Comparison of ENCODE assay signal across 20 cellular contexts in the genomic region with DNA sequence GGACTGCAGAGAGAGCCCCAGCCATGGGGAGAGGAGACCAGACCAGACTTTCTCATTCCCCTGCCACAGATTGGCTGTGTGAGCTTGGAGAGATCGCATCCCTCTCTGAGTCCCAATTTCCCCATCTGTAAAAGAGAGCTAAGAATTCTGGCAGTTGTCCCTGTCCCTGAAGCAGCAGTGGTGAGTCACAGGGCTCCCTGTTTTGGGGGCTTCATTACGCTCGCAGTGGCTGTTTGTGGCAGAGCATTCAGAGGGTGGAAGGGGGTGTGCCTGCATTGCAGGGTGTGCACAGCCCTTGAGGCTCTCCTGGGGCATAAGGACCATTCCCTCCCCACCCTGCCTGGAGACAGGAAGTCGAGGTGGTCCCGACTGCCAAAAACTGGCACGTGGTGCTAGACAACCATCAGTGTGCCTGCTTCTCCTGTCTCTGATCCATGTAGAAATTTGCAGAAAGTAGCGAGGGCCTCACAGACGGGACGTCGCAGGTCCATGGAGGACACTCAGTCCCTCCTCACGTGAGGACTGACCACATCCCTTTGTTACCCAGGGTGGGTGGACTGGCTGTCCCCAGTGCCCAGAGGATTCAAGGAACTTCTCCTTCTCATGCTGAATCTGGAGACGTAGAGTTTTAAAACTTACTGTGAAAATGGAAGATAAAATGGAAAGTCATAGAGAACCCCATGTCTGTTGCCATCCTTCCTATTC. TPM values are rescaled to one million over a fixed set of nuclear protein-coding genes. Genes with fewer than 3 reads are reported as not detected.
A peak's percentile ranks its signal among the peaks of the same experiment; 100 is the strongest.
DNase-seq lines count a peak whose midpoint lies in the region; ATAC-seq, FAIRE-seq and TF ChIP-seq lines count a peak whose summit lies in the region.
"Had no signal": no experiment of that assay in that cellular context is flagged by ENCODE, and none has a peak within 500 bp of the region (broad histone marks: within the 10 kb centered on the region; RNA-seq: fewer than 3 reads in every experiment).

No MANE protein-coding gene starts in this region.

- H3K27ac ChIP-seq in right lobe of liver (no peak overlapping the region), HepG2 (ENCODE audit: extremely low read length, insufficient read depth, low read length) (no peak overlapping the region), aorta (ENCODE audit: low read depth in 1 of 2, low read length in 2 of 2) (no peak overlapping the region)
- H3K27ac ChIP-seq: SJSA1 had no signal

- H3K27me3 Mint-ChIP-seq in activated T-helper 2 cell treated with anti-CD3 and anti-CD28 coated beads, Interferon-gamma antibody, Interleukin-2, Interleukin-4, amounts not matched to agents 10 μg/mL and 5 μg/mL and 100 μg/mL, durations not matched to agents 14 hours and 24 hours and 36 hours (ENCODE audit: low read depth) = no peaks in the 10 kb centered on the region

- H3K36me3 Mint-ChIP-seq in activated T-helper 2 cell treated with anti-CD3 and anti-CD28 coated beads, Interferon-gamma antibody, Interleukin-2, Interleukin-4, amounts not matched to agents 10 μg/mL and 5 μg/mL and 100 μg/mL, durations not matched to agents 14 hours and 24 hours and 36 hours (ENCODE audit: low read depth) = peaks cover 56% of the 10 kb centered on the region
- H3K36me3 Mint-ChIP-seq: immature natural killer cell, memory B cell had no signal

- DNase-seq in right lobe of liver (peak in 2 of 3 donors; percentile 37 to 38), HepG2 (ENCODE audit: low spot score) (no peak), medulla oblongata (ENCODE audit: extremely low spot score) (peak; percentile 10), aorta (peak; percentile 62 to 71), NCI-H748 (lab: John Stamatoyannopoulos, UW; ENCODE audit: unreplicated experiment) (no peak), retina (no peak)
- DNase-seq in activated T-helper 2 cell treated with anti-CD3 and anti-CD28 coated beads, Interferon-gamma antibody, Interleukin-2, Interleukin-4, amounts not matched to agents 10 μg/mL and 5 μg/mL and 100 μg/mL, durations not matched to agents 14 hours and 24 hours and 36 hours (ENCODE audit: low spot score) = no peak
- no peak for DNase-seq in activated CD4-positive, CD25-positive, alpha-beta regulatory T cell (lab: John Stamatoyannopoulos, UW)
- DNase-seq: activated CD4-positive, alpha-beta T cell treated with anti-CD3 and anti-CD28 coated beads for 4 hours; activated T-cell treated with anti-CD3 and anti-CD28 coated beads, Interleukin-2, amount 50 U/mL, for 4 hours; dermis blood vessel endothelial cell; DMS53; HCEC 1CT; immature natural killer cell; NCI-H1930; NCI-H524; nephron progenitor cell had no signal

- H3K27ac Mint-ChIP-seq in activated T-helper 2 cell treated with anti-CD3 and anti-CD28 coated beads, Interferon-gamma antibody, Interleukin-2, Interleukin-4, amounts not matched to agents 10 μg/mL and 5 μg/mL and 100 μg/mL, durations not matched to agents 14 hours and 24 hours and 36 hours = peak overlapping the region; percentile 26
- H3K27ac Mint-ChIP-seq: immature natural killer cell, memory B cell, nephron progenitor cell had no signal

- in situ Hi-C loops in HepG2 (cut with HindIII; ENCODE audit: extremely low pct_ligation_motif_present, low pct_unique_long_range_greater_than_20kb) = no loop called here

- POLR2A ChIA-PET in HepG2 (lab: Yijun Ruan, JAX) = no interaction called here

- no peak overlapping the region for H3K9ac ChIP-seq in HepG2 (ENCODE audit: insufficient read depth, low read depth, low read length)

- WGBS in right lobe of liver (ENCODE audit: insufficient coverage, low coverage, low lambda C conversion rate, missing lambda C conversion rate) = 81% methylated on average over 5 of the region's 12 CpGs
- 69% methylated on average over 5 of the region's 12 CpGs for WGBS in HepG2 (ENCODE audit: low lambda C conversion rate)
- WGBS in aorta, 2 donors = 14 to 21% methylated on average over 12 of the region's 12 CpGs

- BruUV-seq in HepG2 (replicated peaks; lab: Mats Ljungman, UMichigan) = no TSS peak

- no peak for ATAC-seq in right lobe of liver
- ATAC-seq in HepG2 = no peak
- ATAC-seq in aorta (ENCODE audit: low FRiP score) = no peak
- ATAC-seq: activated T-cell treated with anti-CD3 and anti-CD28 coated beads, Interleukin-2, amount 50 U/mL, for 4 hours had no signal

- H2AFZ ChIP-seq in HepG2 (ENCODE audit: low read length) = no peak overlapping the region

- H3K4me3 ChIP-seq in right lobe of liver = no peak overlapping the region
- H3K4me3 ChIP-seq in HepG2 (replicated peaks in 1 of 3; ENCODE audit: insufficient read depth in 1 of 3, low read depth in 2 of 3, low read length in 3 of 3) = no peak overlapping the region
- no peak overlapping the region for H3K4me3 ChIP-seq in aorta (ENCODE audit: low read length in 2 of 2)
- H3K4me3 ChIP-seq: SJSA1 had no signal

- no peak for FAIRE-seq in HepG2 (lab: Jason Lieb, UNC)

- no peak for TF ChIP-seq RAD21 in HepG2 (CRISPR knock-in tag; IDR thresholded peaks at IDR 0.05)

- H3K4me1 Mint-ChIP-seq in activated T-helper 2 cell treated with anti-CD3 and anti-CD28 coated beads, Interferon-gamma antibody, Interleukin-2, Interleukin-4, amounts not matched to agents 10 μg/mL and 5 μg/mL and 100 μg/mL, durations not matched to agents 14 hours and 24 hours and 36 hours (ENCODE audit: low read depth) = peaks cover 45% of the 10 kb centered on the region
- H3K4me1 Mint-ChIP-seq: memory B cell had no signal

- CTCF ChIA-PET in HepG2 (lab: Yijun Ruan, JAX; ENCODE audit: low intra/inter-chr PET ratio, low total read pairs) = no interaction called here

- H3K9me3 ChIP-seq in right lobe of liver (no peaks in the 10 kb centered on the region), HepG2 (ENCODE audit: low read length) (no peaks in the 10 kb centered on the region), aorta (ENCODE audit: control insufficient read depth, low read length) (no peaks in the 10 kb centered on the region)
- H3K9me3 ChIP-seq: SJSA1 had no signal

- H3K4me1 ChIP-seq in right lobe of liver = no peaks in the 10 kb centered on the region
- peaks cover 25% of the 10 kb centered on the region for H3K4me1 ChIP-seq in HepG2 (ENCODE audit: insufficient read depth, low read length)
- H3K4me1 ChIP-seq in aorta (ENCODE audit: control insufficient read depth in 1 of 2, insufficient read depth in 2 of 2, low read length in 2 of 2) = no peaks in the 10 kb centered on the region
- H3K4me1 ChIP-seq: SJSA1 had no signal

- H3K36me3 ChIP-seq in right lobe of liver (no peaks in the 10 kb centered on the region), HepG2 (replicated peaks in 1 of 2; ENCODE audit: control insufficient read depth in 1 of 2, insufficient read depth in 2 of 2, low read length in 2 of 2) (no peaks in the 10 kb centered on the region), aorta (ENCODE audit: control insufficient read depth in 1 of 2, insufficient read depth in 2 of 2, low read length in 1 of 2) (no peaks in the 10 kb centered on the region)
- H3K36me3 ChIP-seq: SJSA1 had no signal

- TF ChIP-seq CTCF in right lobe of liver (IDR thresholded peaks at IDR 0.05) (no peak), HepG2 (CRISPR knock-in tag; IDR thresholded peaks at IDR 0.05) (no peak)

- intact Hi-C loops in right lobe of liver (cut with DNase I) (no loop called here), HepG2 (cut with micrococcal nuclease; ENCODE audit: unreplicated experiment) (no loop called here), aorta (cut with DNase I) (no loop called here)
- intact Hi-C loops in activated T-helper 2 cell treated with anti-CD3 and anti-CD28 coated beads, Interferon-gamma antibody, Interleukin-2, Interleukin-4, amounts not matched to agents 10 μg/mL and 5 μg/mL and 100 μg/mL, durations not matched to agents 14 hours and 24 hours and 36 hours (cut with micrococcal nuclease) = no loop called here

- H3K4me2 ChIP-seq in HepG2 (ENCODE audit: low read depth, low read length) = no peak overlapping the region

- no peaks in the 10 kb centered on the region for H3K9me3 Mint-ChIP-seq in activated T-helper 2 cell treated with anti-CD3 and anti-CD28 coated beads, Interferon-gamma antibody, Interleukin-2, Interleukin-4, amounts not matched to agents 10 μg/mL and 5 μg/mL and 100 μg/mL, durations not matched to agents 14 hours and 24 hours and 36 hours
- H3K9me3 Mint-ChIP-seq: activated T-cell treated with anti-CD3 and anti-CD28 coated beads, Interleukin-2, amount 50 U/mL, for 4 hours; immature natural killer cell; memory B cell; nephron progenitor cell had no signal

- TF ChIP-seq EP300 in HepG2 (IDR thresholded peaks at IDR 0.05; ENCODE audit: low read depth in 2 of 2, low read length in 2 of 2) = no peak
- no peak for TF ChIP-seq EP300 in HepG2 (CRISPR knock-in tag; IDR thresholded peaks at IDR 0.05; ENCODE audit: borderline replicate concordance)

- no peak for TF ChIP-seq POLR2A in right lobe of liver (IDR thresholded peaks at IDR 0.05)
- TF ChIP-seq POLR2A in HepG2 (IDR thresholded peaks at IDR 0.05; ENCODE audit: insufficient read depth in 1 of 2, low read depth in 2 of 2, low read length in 2 of 2) = no peak

- H3K4me3 Mint-ChIP-seq in activated T-helper 2 cell treated with anti-CD3 and anti-CD28 coated beads, Interferon-gamma antibody, Interleukin-2, Interleukin-4, amounts not matched to agents 10 μg/mL and 5 μg/mL and 100 μg/mL, durations not matched to agents 14 hours and 24 hours and 36 hours (ENCODE audit: low read depth) = no peak overlapping the region
- H3K4me3 Mint-ChIP-seq: activated T-cell treated with anti-CD3 and anti-CD28 coated beads, Interleukin-2, amount 50 U/mL, for 4 hours; immature natural killer cell; memory B cell; nephron progenitor cell had no signal

- H4K20me1 ChIP-seq in HepG2 (ENCODE audit: insufficient read depth, low read length) = no peaks in the 10 kb centered on the region

- no peaks in the 10 kb centered on the region for H3K79me2 ChIP-seq in HepG2 (ENCODE audit: insufficient read depth, low read length)

- H3K27me3 ChIP-seq in right lobe of liver = no peaks in the 10 kb centered on the region
- peaks cover 1 to 8% of the 10 kb centered on the region in 2 experiments; a peak in 1 of 5 replicates for H3K27me3 ChIP-seq in HepG2 (ENCODE audit: control insufficient read depth in 1 of 2, insufficient read depth in 2 of 2, low read length in 2 of 2)
- H3K27me3 ChIP-seq in aorta (ENCODE audit: control insufficient read depth in 1 of 2, insufficient read depth in 2 of 2, low read length in 1 of 2) = no peaks in the 10 kb centered on the region

RNA-seq across cellular contexts. Expression of gene HRH2, which starts 35.3 kb away (rescaled TPM):
- total RNA-seq in right lobe of liver = 1 to 10 TPM in 2 of 6 experiments, under 1 TPM in 4; 0.29 to 2.5 (median 0.87) TPM
- not detected in 2 replicates for total RNA-seq in HepG2 (2016; rRNA removed; fragmentation: Illumina TruSeq; extraction: Trizol)
- total RNA-seq in HepG2 (2016; cell fraction: cytosol; rRNA removed; fragmentation: Illumina TruSeq; extraction: Trizol; ENCODE audit: low read depth) = not detected in 2 replicates
- not detected in 2 replicates for total RNA-seq in HepG2 (2016; cell fraction: insoluble cytoplasmic fraction; rRNA removed; fragmentation: Illumina TruSeq; extraction: Trizol)
- total RNA-seq in HepG2 (2016; cell fraction: membrane; rRNA removed; fragmentation: Illumina TruSeq; extraction: Trizol) = not detected in 2 replicates
- total RNA-seq in HepG2 (2016; cell fraction: nucleus; rRNA removed; fragmentation: Illumina TruSeq; extraction: Trizol) = not detected in 2 replicates
- not detected in 2 replicates for polyA plus RNA-seq in HepG2 (2011; rRNA removed)
- polyA plus RNA-seq in HepG2 (2011; cell fraction: cytosol; rRNA removed) = not detected in 2 replicates
- polyA plus RNA-seq in HepG2 (2011; cell fraction: nucleus; rRNA removed) = not detected in 2 replicates
- polyA plus RNA-seq in HepG2 (2012) = not detected in 2 replicates
- polyA plus RNA-seq in HepG2 (2016; cell fraction: cytosol; fragmentation: Illumina TruSeq; extraction: Trizol; ENCODE audit: low read depth) = not detected in 2 replicates
- not detected in 2 replicates for polyA plus RNA-seq in HepG2 (2016; cell fraction: insoluble cytoplasmic fraction; fragmentation: Illumina TruSeq; extraction: Trizol; ENCODE audit: low read depth)
- polyA plus RNA-seq in HepG2 (2016; cell fraction: membrane; fragmentation: Illumina TruSeq; extraction: Trizol; ENCODE audit: low read depth) = not detected in 2 replicates
- not detected in 2 replicates for polyA plus RNA-seq in HepG2 (2016; cell fraction: nucleus; fragmentation: Illumina TruSeq; extraction: Trizol; ENCODE audit: insufficient read depth, low read depth)
- polyA minus RNA-seq in HepG2 (2011; rRNA and poly(A)+ RNA removed; ENCODE audit: low replicate concordance) = 0.04 TPM in 1 of 2 replicates, not detected in the other
- not detected in 2 replicates for polyA minus RNA-seq in HepG2 (2011; cell fraction: cytosol; rRNA and poly(A)+ RNA removed)
- polyA minus RNA-seq in HepG2 (2011; cell fraction: nucleus; rRNA and poly(A)+ RNA removed) = not detected in 2 replicates
- total RNA-seq in activated T-helper 2 cell treated with anti-CD3 and anti-CD28 coated beads, Interferon-gamma antibody, Interleukin-2, Interleukin-4, amounts not matched to agents 10 μg/mL and 5 μg/mL and 100 μg/mL, durations not matched to agents 14 hours and 24 hours and 36 hours = 34.3 and 37.1 TPM in 2 replicates
- total RNA-seq in aorta = 10 to 100 TPM; 12.6 to 15.3 TPM
- polyA plus RNA-seq in aorta = 1 to 10 TPM; 1.1 to 2.3 TPM
- total RNA-seq: dermis blood vessel endothelial cell, SJSA1 had no signal
- polyA plus RNA-seq: BJ had no signal

Comparison
In these comparisons a context has a peak if more than half of its experiments do, and no peak if none do; other contexts are left out.
1. DNase-seq: peak in right lobe of liver (2 of 3), medulla oblongata (single experiment) and aorta (2 of 2); none in HepG2 (single experiment), activated T-helper 2 cell treated with anti-CD3 and anti-CD28 coated beads, Interferon-gamma antibody, Interleukin-2, Interleukin-4, amounts not matched to agents 10 μg/mL and 5 μg/mL and 100 μg/mL, durations not matched to agents 14 hours and 24 hours and 36 hours (single experiment), activated CD4-positive, CD25-positive, alpha-beta regulatory T cell (0 of 4), NCI-H748 (single experiment) and retina (single experiment).